In genomic region chr16:21359537-21359936, GRCh38 we compare ENCODE assay signal across 7 cellular contexts.
DNase-seq lines count a peak whose midpoint lies in the region; ATAC-seq and TF ChIP-seq lines count a peak whose summit lies in the region.
"Not testable (repeated sequence)": the region's sequence is repeated elsewhere in the genome, so short reads cannot be mapped to it uniquely, and the experiment has no call there.

No MANE protein-coding gene starts in this region.

- H3K9me3 Mint-ChIP-seq in activated T-helper 17 cell treated with anti-CD3 and anti-CD28 coated beads, Interleukin-2, amount 50 U/mL, for 72 hours, result not testable (repeated sequence)

- not testable (repeated sequence) for H3K27ac Mint-ChIP-seq in activated T-helper 17 cell treated with anti-CD3 and anti-CD28 coated beads, Interleukin-2, amount 50 U/mL, for 72 hours

- not testable (repeated sequence) for H2AFZ ChIP-seq in OCI-LY1 (ENCODE audit: low read length)

- not testable (repeated sequence) for H4K20me1 ChIP-seq in OCI-LY1 (ENCODE audit: insufficient read depth, low read length)

- H3F3A ChIP-seq in OCI-LY1 (ENCODE audit: insufficient read depth, low read length), result not testable (repeated sequence)

- TF ChIP-seq POLR2A in spleen (IDR thresholded peaks at IDR 0.05), result not testable (repeated sequence)

- H3K9ac ChIP-seq in OCI-LY1 (ENCODE audit: low read length), result peak overlapping the region; percentile 59

- not testable (repeated sequence) for TF ChIP-seq CTCF in OCI-LY1 (IDR thresholded peaks at IDR 0.05; ENCODE audit: low read length); spleen (IDR thresholded peaks at IDR 0.05 in 8 of 11, conservative IDR thresholded peaks at IDR 0.05 in 3 of 11)

- peak overlapping the region; percentile 47 for H3K4me3 ChIP-seq in OCI-LY1 (ENCODE audit: low read depth, low read length, poor library complexity, severe bottlenecking)
- H3K4me3 ChIP-seq in spleen, result not testable (repeated sequence)

- not testable (repeated sequence) for H3K36me3 Mint-ChIP-seq in activated T-helper 17 cell treated with anti-CD3 and anti-CD28 coated beads, Interleukin-2, amount 50 U/mL, for 72 hours (ENCODE audit: low read depth)

- peaks cover 22% of the 10 kb centered on the region for H3K27me3 Mint-ChIP-seq in activated T-helper 17 cell treated with anti-CD3 and anti-CD28 coated beads, Interleukin-2, amount 50 U/mL, for 72 hours

- H3K4me1 ChIP-seq in OCI-LY1 (ENCODE audit: insufficient read depth, low read length, severe bottlenecking), result peaks cover 88% of the 10 kb centered on the region
- H3K4me1 ChIP-seq in spleen, result peaks cover 0 to 80% (median 14%) of the 10 kb centered on the region in 6 donors

- H3K4me1 Mint-ChIP-seq in activated T-helper 17 cell treated with anti-CD3 and anti-CD28 coated beads, Interleukin-2, amount 50 U/mL, for 72 hours, result not testable (repeated sequence)

- WGBS in spleen, 5 donors, result 68 to 87% (median 74%) methylated on average over 11 to 12 of the region's 12 CpGs

- H3K4me2 ChIP-seq in OCI-LY1 (ENCODE audit: low read length), result peak overlapping the region; percentile 53

- peak; percentile 6 for ATAC-seq in GM18498 (IDR thresholded peaks at IDR 0.05; ENCODE audit: unreplicated experiment)
- peak; percentile 2 for ATAC-seq in GM21360 (IDR thresholded peaks at IDR 0.05; ENCODE audit: unreplicated experiment)
- ATAC-seq in HG02571 (IDR thresholded peaks at IDR 0.05; ENCODE audit: unreplicated experiment), result peak; percentile 7
- peak; percentile 7 for ATAC-seq in HG03196 (IDR thresholded peaks at IDR 0.05; ENCODE audit: unreplicated experiment)
- peak; percentile 18 for ATAC-seq in activated T-helper 17 cell treated with anti-CD3 and anti-CD28 coated beads, Interleukin-2, amount 50 U/mL, for 72 hours (replicated peaks)

- not testable (repeated sequence) for H3K4me3 Mint-ChIP-seq in activated T-helper 17 cell treated with anti-CD3 and anti-CD28 coated beads, Interleukin-2, amount 50 U/mL, for 72 hours

- H3K27ac ChIP-seq in OCI-LY1 (ENCODE audit: low read depth, low read length, poor library complexity, severe bottlenecking), result peak overlapping the region; percentile 95
- H3K27ac ChIP-seq in spleen, result peak overlapping the region in 6 of 8 donors; percentile 4 to 84 (median 57)

- not testable (repeated sequence) for H3K27me3 ChIP-seq in OCI-LY1 (ENCODE audit: insufficient read depth, low read length); spleen (replicated peaks in 1 of 7)

- not testable (repeated sequence) for DNase-seq in spleen

- H3K79me2 ChIP-seq in OCI-LY1 (ENCODE audit: insufficient read depth, low read length), result not testable (repeated sequence)

- not testable (repeated sequence) for H3K9me3 ChIP-seq in OCI-LY1 (ENCODE audit: low read length); spleen

- not testable (repeated sequence) for H3K36me3 ChIP-seq in OCI-LY1 (ENCODE audit: insufficient read depth, low read length); spleen

- intact Hi-C loops in spleen (cut with DNase I; ENCODE audit: low total_unique reads), result not testable (repeated sequence)

- H3K9me2 ChIP-seq in OCI-LY1 (ENCODE audit: low read depth, low read length), result not testable (repeated sequence)
